16 cellular contexts compared by ENCODE assay signal in genomic region chr3:177610262-177610661, GRCh38.
DNase-seq lines count a peak whose midpoint lies in the region; ATAC-seq and TF ChIP-seq lines count a peak whose summit lies in the region.
"Had no signal": no experiment of that assay in that cellular context is flagged by ENCODE, and none has a peak within 500 bp of the region (broad histone marks: within the 10 kb centered on the region; RNA-seq: fewer than 3 reads in every experiment).

No MANE protein-coding gene starts in this region.

- no peak overlapping the region for H3K4me2 ChIP-seq in mesenchymal stem cell (ENCODE audit: low read length, poor library complexity, severe bottlenecking)
- no peak overlapping the region for H3K4me2 ChIP-seq in parathyroid adenoma (ENCODE audit: low read length)

- peaks cover 5% of the 10 kb centered on the region for H3K9me3 Mint-ChIP-seq in endodermal cell
- H3K9me3 Mint-ChIP-seq in chondrocyte (ENCODE audit: low read depth): peaks cover 8% of the 10 kb centered on the region

- H3K79me2 ChIP-seq in parathyroid adenoma: no peaks in the 10 kb centered on the region

- H3K9me3 ChIP-seq in HUES48 (ENCODE audit: control insufficient read depth, insufficient read depth, low read length) (no peaks in the 10 kb centered on the region), endodermal cell (ENCODE audit: control insufficient read depth, low read length) (peaks cover 14% of the 10 kb centered on the region), mesenchymal stem cell (ENCODE audit: control insufficient read depth, low read length) (peaks cover 12% of the 10 kb centered on the region), parathyroid adenoma (ENCODE audit: control insufficient read depth, low read length) (no peaks in the 10 kb centered on the region)
- H3K9me3 ChIP-seq: BE2C had no signal

- H3K23ac ChIP-seq in mesenchymal stem cell (ENCODE audit: low read length in 2 of 2): no peak overlapping the region

- 50 to 75% methylated on average over 2 of the region's 2 CpGs for WGBS in endodermal cell (ENCODE audit: insufficient coverage in 1 of 2, insufficient read length in 1 of 2), 2 experiments
- no CpG with 5 or more reads among the region's 2 CpGs for WGBS in mesenchymal stem cell

- H3K36me3 ChIP-seq in HUES48 (ENCODE audit: control insufficient read depth, insufficient read depth, low read length) (no peaks in the 10 kb centered on the region), endodermal cell (ENCODE audit: control insufficient read depth, insufficient read depth, low read length) (no peaks in the 10 kb centered on the region), mesenchymal stem cell (ENCODE audit: control insufficient read depth in 1 of 2, insufficient read depth in 2 of 2, low read depth in 1 of 2, low read length in 2 of 2) (no peaks in the 10 kb centered on the region), parathyroid adenoma (ENCODE audit: control insufficient read depth, insufficient read depth, low read length) (no peaks in the 10 kb centered on the region)
- H3K36me3 ChIP-seq: BE2C had no signal

- peaks cover 42% of the 10 kb centered on the region for H3K4me1 Mint-ChIP-seq in endodermal cell
- H3K4me1 Mint-ChIP-seq in chondrocyte (ENCODE audit: low read depth): peaks cover 61% of the 10 kb centered on the region

- no peak overlapping the region for H2BK12ac ChIP-seq in mesenchymal stem cell (ENCODE audit: low read length in 2 of 2)

- no peak overlapping the region for H2BK5ac ChIP-seq in mesenchymal stem cell (ENCODE audit: low read depth, low read length, poor library complexity, severe bottlenecking)

- H3K4me3 Mint-ChIP-seq in endodermal cell: no peak overlapping the region
- no peak overlapping the region for H3K4me3 Mint-ChIP-seq in chondrocyte (ENCODE audit: unreplicated experiment)

- H3K36me3 Mint-ChIP-seq in endodermal cell (ENCODE audit: low read depth): no peaks in the 10 kb centered on the region
- H3K36me3 Mint-ChIP-seq in chondrocyte (ENCODE audit: low read depth): peaks cover 2% of the 10 kb centered on the region
- H3K36me3 Mint-ChIP-seq: CD4-positive, CD25-positive, alpha-beta regulatory T cell had no signal

- H2BK120ac ChIP-seq in mesenchymal stem cell (ENCODE audit: low read depth, low read length): peak overlapping the region; percentile 34

- TF ChIP-seq CTCF in endodermal cell (conservative IDR thresholded peaks at IDR 0.05) (no peak), parathyroid adenoma (IDR thresholded peaks at IDR 0.05) (no peak), chondrocyte (IDR thresholded peaks at IDR 0.05) (no peak)

- DNase-seq in endodermal cell (peak; percentile 43), mesenchymal stem cell (no peak), chondrocyte (ENCODE audit: low spot score) (no peak)
- DNase-seq: BE2C; Caco-2; CD4-positive, CD25-positive, alpha-beta regulatory T cell; GM23248; NCI-H1436; NCI-H1930; NCI-H526; PC-9 had no signal

- ATAC-seq in GM18498 (IDR thresholded peaks at IDR 0.05; ENCODE audit: unreplicated experiment) (no peak), GM19035 (IDR thresholded peaks at IDR 0.05; ENCODE audit: unreplicated experiment) (no peak), GM21381 (IDR thresholded peaks at IDR 0.05; ENCODE audit: unreplicated experiment) (no peak)

- peak overlapping the region; percentile 48 for H2AK5ac ChIP-seq in mesenchymal stem cell (ENCODE audit: low read length, severe bottlenecking)

- peaks cover 38% of the 10 kb centered on the region for H3K4me1 ChIP-seq in HUES48 (ENCODE audit: control insufficient read depth, insufficient read depth, low read length)
- peaks cover 6% of the 10 kb centered on the region for H3K4me1 ChIP-seq in endodermal cell (ENCODE audit: control insufficient read depth, insufficient read depth, low read length)
- no peaks in the 10 kb centered on the region for H3K4me1 ChIP-seq in mesenchymal stem cell (ENCODE audit: control insufficient read depth, insufficient read depth, low read depth, low read length)
- H3K4me1 ChIP-seq in parathyroid adenoma: peaks cover 69% of the 10 kb centered on the region

- H3K4me3 ChIP-seq in HUES48 (ENCODE audit: low read depth, low read length) (no peak overlapping the region), endodermal cell (ENCODE audit: low read length) (no peak overlapping the region), mesenchymal stem cell (ENCODE audit: insufficient read depth in 1 of 2, low read depth in 1 of 2, low read length in 2 of 2) (no peak overlapping the region), parathyroid adenoma (ENCODE audit: low read depth, low read length) (no peak overlapping the region)
- H3K4me3 ChIP-seq: GM23248, PC-9 had no signal

- no peaks in the 10 kb centered on the region for H3K79me1 ChIP-seq in mesenchymal stem cell (replicated peaks; ENCODE audit: low read length, poor library complexity, severe bottlenecking)

- H3K27ac Mint-ChIP-seq in endodermal cell (peak overlapping the region; percentile 83), chondrocyte (ENCODE audit: unreplicated experiment) (no peak overlapping the region)

- no peak overlapping the region for H4K8ac ChIP-seq in mesenchymal stem cell (ENCODE audit: low read length)

- H3K27me3 ChIP-seq in HUES48 (ENCODE audit: control insufficient read depth, insufficient read depth, low read length) (no peaks in the 10 kb centered on the region), endodermal cell (ENCODE audit: control insufficient read depth, insufficient read depth, low read length, poor library complexity, severe bottlenecking) (no peaks in the 10 kb centered on the region), mesenchymal stem cell (ENCODE audit: control insufficient read depth in 1 of 2, insufficient read depth in 1 of 2, low read length in 2 of 2) (no peaks in the 10 kb centered on the region), parathyroid adenoma (ENCODE audit: control insufficient read depth, insufficient read depth, low read length) (no peaks in the 10 kb centered on the region)
- H3K27me3 ChIP-seq: BE2C had no signal

- H3K27me3 Mint-ChIP-seq in endodermal cell (ENCODE audit: insufficient read depth): no peaks in the 10 kb centered on the region
- H3K27me3 Mint-ChIP-seq in chondrocyte (ENCODE audit: low read depth): no peaks in the 10 kb centered on the region

- H2AFZ ChIP-seq in mesenchymal stem cell (ENCODE audit: low read depth, low read length) (no peak overlapping the region), parathyroid adenoma (no peak overlapping the region)
- H2AFZ ChIP-seq: GM23248, PC-9 had no signal

- no peak overlapping the region for H4K91ac ChIP-seq in mesenchymal stem cell (ENCODE audit: low read length)

- H3K4ac ChIP-seq in mesenchymal stem cell (ENCODE audit: low read depth in 1 of 2, low read length in 2 of 2): no peak overlapping the region

- H2BK15ac ChIP-seq in mesenchymal stem cell (ENCODE audit: low read depth, poor library complexity, severe bottlenecking): no peak overlapping the region

- H3K9ac ChIP-seq in HUES48 (ENCODE audit: low read depth, low read length) (no peak overlapping the region), endodermal cell (ENCODE audit: extremely low read depth, low read length, poor library complexity, severe bottlenecking) (no peak overlapping the region), mesenchymal stem cell (ENCODE audit: low read length) (no peak overlapping the region), parathyroid adenoma (no peak overlapping the region)
- H3K9ac ChIP-seq: GM23248 had no signal

- H3K18ac ChIP-seq in mesenchymal stem cell (ENCODE audit: low read depth in 1 of 2, low read length in 2 of 2): peak overlapping the region in 1 of 2 experiments; percentile 12

- H3K14ac ChIP-seq in mesenchymal stem cell (ENCODE audit: low read length in 2 of 2): no peak overlapping the region

- H3K27ac ChIP-seq in HUES48 (ENCODE audit: low read depth, low read length): peak overlapping the region; percentile 80
- H3K27ac ChIP-seq in endodermal cell (ENCODE audit: low read depth, low read length): peak overlapping the region; percentile 35
- no peak overlapping the region for H3K27ac ChIP-seq in mesenchymal stem cell (ENCODE audit: low read length, poor library complexity, severe bottlenecking)
- H3K27ac ChIP-seq in parathyroid adenoma: peak overlapping the region; percentile 90
- H3K27ac ChIP-seq: GM23248 had no signal
